ENCODE assay signal across 14 cellular contexts in genomic region chr1:219876798-219877209, GRCh38. TPM values are rescaled to one million over a fixed set of nuclear protein-coding genes. Genes with fewer than 3 reads are reported as not detected.
DNase-seq lines count a peak whose midpoint lies in the region; ATAC-seq and TF ChIP-seq lines count a peak whose summit lies in the region.
"Had no signal": no experiment of that assay in that cellular context is flagged by ENCODE, and none has a peak within 500 bp of the region (broad histone marks: within the 10 kb centered on the region; RNA-seq: fewer than 3 reads in every experiment).

No MANE protein-coding gene starts in this region.

- POLR2A ChIA-PET in T-cell (lab: Charles Lee) = no interaction called here

- TF ChIP-seq CTCF in BE2C (IDR thresholded peaks at IDR 0.05; ENCODE audit: low read depth, low read length) (peak; percentile 44; the same call in 1 of the 2 replicates), GM13976 (IDR thresholded peaks at IDR 0.05; ENCODE audit: borderline replicate concordance, control extremely low read depth, extremely low read depth, insufficient read depth, missing control alignments) (peak; percentile 18), OCI-LY1 (IDR thresholded peaks at IDR 0.05; ENCODE audit: low read length) (peak; percentile 43), brain microvascular endothelial cell (IDR thresholded peaks at IDR 0.05; ENCODE audit: low read depth, low read length, missing control alignments) (peak; percentile 46)

- no peaks in the 10 kb centered on the region for H4K20me1 ChIP-seq in OCI-LY1 (ENCODE audit: insufficient read depth, low read length)

- H3K27me3 Mint-ChIP-seq in T-cell = peaks cover 1 to 4% of the 10 kb centered on the region in 2 donors

- DNase-seq in BE2C = no peak
- no peak for DNase-seq in GM13976 (ENCODE audit: low spot score)
- DNase-seq in brain microvascular endothelial cell = no peak
- DNase-seq in cortex of kidney (lab: John Stamatoyannopoulos, UW) = no peak
- DNase-seq in COLO668 (lab: John Stamatoyannopoulos, UW; ENCODE audit: unreplicated experiment) = no peak
- no peak for DNase-seq in T-cell
- DNase-seq: C1 segment of cervical spinal cord; IMR-90; NCI-H510A; nucleus accumbens; stimulated activated naive CD8-positive, alpha-beta T cell treated with anti-CD3 and anti-CD28 coated beads, Interleukin-15, Interleukin-2, amounts not matched to agents 100 U/mL and 50 U/mL, for 24 hours had no signal

- H3K4me3 ChIP-seq in BE2C (ENCODE audit: low read depth, low read length) (no peak overlapping the region), OCI-LY1 (ENCODE audit: low read depth, low read length, poor library complexity, severe bottlenecking) (no peak overlapping the region), brain microvascular endothelial cell (ENCODE audit: low read depth, low read length) (no peak overlapping the region)

- H2AFZ ChIP-seq in OCI-LY1 (ENCODE audit: low read length) = no peak overlapping the region

- in situ Hi-C loops in GM13976 (cut with MboI; ENCODE audit: low sequenced_read_pairs, unreplicated experiment) = no loop called here
- in situ Hi-C loops in brain microvascular endothelial cell (cut with HindIII; ENCODE audit: low pct_ligation_motif_present, low sequenced_read_pairs) = no loop called here

- no peaks in the 10 kb centered on the region for H3K4me1 Mint-ChIP-seq in T-cell

- H3F3A ChIP-seq in OCI-LY1 (ENCODE audit: insufficient read depth, low read length) = no peaks in the 10 kb centered on the region

- no peaks in the 10 kb centered on the region for H3K9me3 Mint-ChIP-seq in T-cell
- H3K9me3 Mint-ChIP-seq: activated T-helper 1 cell treated with anti-CD3 and anti-CD28 coated beads, Interleukin-12 subunit alpha, Interleukin-12 subunit beta, Interleukin-2, Interleukin-4 antibody, amounts not matched to agents 30 ng/mL and 10 ng/mL and 1 ng/mL, durations not matched to agents 14 hours and 24 hours and 36 hours had no signal

- ATAC-seq in GM19467 (IDR thresholded peaks at IDR 0.05; ENCODE audit: unreplicated experiment) (no peak), T-cell (replicated peaks in 1 of 4) (no peak)
- ATAC-seq: stimulated activated naive CD8-positive, alpha-beta T cell treated with anti-CD3 and anti-CD28 coated beads, Interleukin-15, Interleukin-2, amounts not matched to agents 100 U/mL and 50 U/mL, for 24 hours had no signal

- no peaks in the 10 kb centered on the region for H3K9me2 ChIP-seq in OCI-LY1 (ENCODE audit: low read depth, low read length)

- no peaks in the 10 kb centered on the region for H3K36me3 ChIP-seq in BE2C
- H3K36me3 ChIP-seq in OCI-LY1 (ENCODE audit: insufficient read depth, low read length) = no peaks in the 10 kb centered on the region
- no peaks in the 10 kb centered on the region for H3K36me3 ChIP-seq in brain microvascular endothelial cell (replicated peaks)

- no peak overlapping the region for H3K27ac Mint-ChIP-seq in T-cell
- H3K27ac Mint-ChIP-seq: activated T-helper 1 cell treated with anti-CD3 and anti-CD28 coated beads, Interleukin-12 subunit alpha, Interleukin-12 subunit beta, Interleukin-2, Interleukin-4 antibody, amounts not matched to agents 30 ng/mL and 10 ng/mL and 1 ng/mL, durations not matched to agents 14 hours and 24 hours and 36 hours had no signal

- no peaks in the 10 kb centered on the region for H3K9me3 ChIP-seq in BE2C
- H3K9me3 ChIP-seq in OCI-LY1 (ENCODE audit: low read length) = no peaks in the 10 kb centered on the region

- H3K36me3 Mint-ChIP-seq in T-cell = no peaks in the 10 kb centered on the region

- no peak overlapping the region for H3K4me3 Mint-ChIP-seq in T-cell
- H3K4me3 Mint-ChIP-seq: activated T-helper 1 cell treated with anti-CD3 and anti-CD28 coated beads, Interleukin-12 subunit alpha, Interleukin-12 subunit beta, Interleukin-2, Interleukin-4 antibody, amounts not matched to agents 30 ng/mL and 10 ng/mL and 1 ng/mL, durations not matched to agents 14 hours and 24 hours and 36 hours had no signal

- H3K4me2 ChIP-seq in OCI-LY1 (ENCODE audit: low read length) = no peak overlapping the region

- CTCF ChIA-PET in T-cell (lab: Charles Lee) = no interaction called here

- no peaks in the 10 kb centered on the region for H3K4me1 ChIP-seq in BE2C
- no peaks in the 10 kb centered on the region for H3K4me1 ChIP-seq in OCI-LY1 (ENCODE audit: insufficient read depth, low read length, severe bottlenecking)

- H3K79me2 ChIP-seq in OCI-LY1 (ENCODE audit: insufficient read depth, low read length) = no peaks in the 10 kb centered on the region

- H3K27me3 ChIP-seq in BE2C (peaks cover 9% of the 10 kb centered on the region; the same call in 1 of the 2 replicates), OCI-LY1 (ENCODE audit: insufficient read depth, low read length) (no peaks in the 10 kb centered on the region), brain microvascular endothelial cell (replicated peaks) (no peaks in the 10 kb centered on the region)

- H3K27ac ChIP-seq in OCI-LY1 (ENCODE audit: low read depth, low read length, poor library complexity, severe bottlenecking) (no peak overlapping the region), brain microvascular endothelial cell (no peak overlapping the region)

- H3K9ac ChIP-seq in OCI-LY1 (ENCODE audit: low read length) = no peak overlapping the region

RNA-seq across cellular contexts. Expression of gene SLC30A10, which starts 51.6 kb away (rescaled TPM):
- not detected for polyA plus RNA-seq in BE2C (2012; ENCODE audit: insufficient read depth, insufficient read length, low read depth)
- total RNA-seq in T-cell = under 1 TPM in 2 of 5 donors, not detected in 3; 0.06 to 0.09 TPM
- total RNA-seq: activated T-helper 1 cell treated with anti-CD3 and anti-CD28 coated beads, Interleukin-12 subunit alpha, Interleukin-12 subunit beta, Interleukin-2, Interleukin-4 antibody, amounts not matched to agents 30 ng/mL and 10 ng/mL and 1 ng/mL, durations not matched to agents 14 hours and 24 hours and 36 hours; IMR-90 had no signal
- polyA plus RNA-seq: IMR-90 had no signal
